Comparison of ENCODE assay signal across 11 cellular contexts in genomic region chr15:65082303-65082958, GRCh38. TPM values are rescaled to one million over a fixed set of nuclear protein-coding genes. Genes with fewer than 3 reads are reported as not detected.
DNase-seq lines count a peak whose midpoint lies in the region; ATAC-seq and TF ChIP-seq lines count a peak whose summit lies in the region.
"Had no signal": no experiment of that assay in that cellular context is flagged by ENCODE, and none has a peak within 500 bp of the region (broad histone marks: within the 10 kb centered on the region; RNA-seq: fewer than 3 reads in every experiment).

No MANE protein-coding gene starts in this region.

- no peak overlapping the region for H3K27ac Mint-ChIP-seq in CD4-positive, alpha-beta T cell
- H3K27ac Mint-ChIP-seq in activated naive CD8-positive, alpha-beta T cell treated with anti-CD3 and anti-CD28 coated beads, Interleukin-2, amount 50 U/mL, for 24 hours = no peak overlapping the region

- TF ChIP-seq CTCF in CD4-positive, alpha-beta T cell (IDR thresholded peaks at IDR 0.05) = no peak

- H3K36me3 ChIP-seq in muscle layer of colon (ENCODE audit: insufficient read depth, low read length) = no peaks in the 10 kb centered on the region

- peaks cover 11% of the 10 kb centered on the region for H3K4me1 Mint-ChIP-seq in CD4-positive, alpha-beta T cell (ENCODE audit: low read depth)
- H3K4me1 Mint-ChIP-seq in activated naive CD8-positive, alpha-beta T cell treated with anti-CD3 and anti-CD28 coated beads, Interleukin-2, amount 50 U/mL, for 24 hours = peaks cover 16% of the 10 kb centered on the region

- peaks cover 60% of the 10 kb centered on the region for H3K4me1 ChIP-seq in muscle layer of colon (ENCODE audit: insufficient read depth, low read length)

- ATAC-seq in CD4-positive, alpha-beta T cell (ENCODE audit: poor library complexity) = peak; percentile 83
- ATAC-seq in activated naive CD8-positive, alpha-beta T cell treated with anti-CD3 and anti-CD28 coated beads, Interleukin-2, amount 50 U/mL, for 24 hours = peak; percentile 75

- no peak overlapping the region for H3K4me3 ChIP-seq in muscle layer of colon (ENCODE audit: low read depth in 1 of 2, low read length in 2 of 2)

- intact Hi-C loops in CD4-positive, alpha-beta T cell (cut with DNase I, micrococcal nuclease) = no loop called here

- no peaks in the 10 kb centered on the region for H3K9me3 ChIP-seq in CD4-positive, alpha-beta T cell (ENCODE audit: control insufficient read depth, low read length)
- no peaks in the 10 kb centered on the region for H3K9me3 ChIP-seq in muscle layer of colon (ENCODE audit: low read length)

- H3K9me3 Mint-ChIP-seq in CD4-positive, alpha-beta T cell = no peaks in the 10 kb centered on the region
- H3K9me3 Mint-ChIP-seq in activated naive CD8-positive, alpha-beta T cell treated with anti-CD3 and anti-CD28 coated beads, Interleukin-2, amount 50 U/mL, for 24 hours = no peaks in the 10 kb centered on the region

- H3K9ac ChIP-seq in muscle layer of colon (ENCODE audit: low read length) = peak overlapping the region; percentile 7

- H3K4me3 Mint-ChIP-seq in CD4-positive, alpha-beta T cell = no peak overlapping the region
- no peak overlapping the region for H3K4me3 Mint-ChIP-seq in activated naive CD8-positive, alpha-beta T cell treated with anti-CD3 and anti-CD28 coated beads, Interleukin-2, amount 50 U/mL, for 24 hours

- CTCF ChIA-PET in CD4-positive, alpha-beta T cell (lab: Charles Lee) = no interaction called here

- no peaks in the 10 kb centered on the region for H3K36me3 Mint-ChIP-seq in CD4-positive, alpha-beta T cell (ENCODE audit: low read depth)
- no peaks in the 10 kb centered on the region for H3K36me3 Mint-ChIP-seq in activated naive CD8-positive, alpha-beta T cell treated with anti-CD3 and anti-CD28 coated beads, Interleukin-2, amount 50 U/mL, for 24 hours (ENCODE audit: low read depth)

- no peak overlapping the region for H3K27ac ChIP-seq in CD4-positive, alpha-beta T cell (ENCODE audit: low read depth, low read length)
- peak overlapping the region; percentile 60 for H3K27ac ChIP-seq in muscle layer of colon (ENCODE audit: low read depth, low read length)

- peaks cover 5% of the 10 kb centered on the region for H3K27me3 ChIP-seq in CD4-positive, alpha-beta T cell (ENCODE audit: control insufficient read depth, insufficient read depth, low read length)
- peaks cover 0 to 2% of the 10 kb centered on the region in 2 donors for H3K27me3 ChIP-seq in muscle layer of colon (ENCODE audit: control insufficient read depth in 1 of 2, insufficient read depth in 2 of 2, low read length in 2 of 2)

- H3K27me3 Mint-ChIP-seq in CD4-positive, alpha-beta T cell = peaks cover 32% of the 10 kb centered on the region
- H3K27me3 Mint-ChIP-seq in activated naive CD8-positive, alpha-beta T cell treated with anti-CD3 and anti-CD28 coated beads, Interleukin-2, amount 50 U/mL, for 24 hours = peaks cover 22% of the 10 kb centered on the region

- DNase-seq in CD4-positive, alpha-beta T cell = peak in 3 of 10 experiments; percentile 9 to 14 (median 10)
- peak; percentile 29 to 46 for DNase-seq in Kasumi-1 (lab: John Stamatoyannopoulos, UW)
- peak; percentile 37 for DNase-seq in activated naive CD8-positive, alpha-beta T cell treated with anti-CD3 and anti-CD28 coated beads, Interleukin-2, amount 50 U/mL, for 24 hours
- no peak for DNase-seq in H4 (ENCODE audit: low spot score)
- DNase-seq in Ammon's horn (ENCODE audit: low spot score) = no peak
- no peak for DNase-seq in NCI-H345 treated with DMSO at 0.1 percent for 48 hours (lab: John Stamatoyannopoulos, UW; ENCODE audit: unreplicated experiment)
- DNase-seq in DMS153 treated with DMSO at 0.1 percent for 48 hours (lab: John Stamatoyannopoulos, UW; ENCODE audit: unreplicated experiment) = no peak
- DNase-seq: RPMI8226 had no signal

- POLR2A ChIA-PET in CD4-positive, alpha-beta T cell (lab: Charles Lee) = interaction anchor here (1.0 kb wide), 1 partner anchor 49 kb away, joined by 3 read pairs; no protein-coding TSS in a partner anchor

RNA-seq across cellular contexts. Expression of gene KBTBD13, which starts 5.9 kb away (rescaled TPM):
- total RNA-seq in CD4-positive, alpha-beta T cell = not detected
- not detected in 2 replicates for total RNA-seq in H4 (2014; rRNA removed; shearing (Covaris generic))
- total RNA-seq: frontal cortex, temporal lobe had no signal

RNA-seq across cellular contexts. Expression of gene RASL12, which starts 14.6 kb away (rescaled TPM):
- total RNA-seq in CD4-positive, alpha-beta T cell = not detected
- total RNA-seq in H4 (2014; rRNA removed; shearing (Covaris generic)) = 0.04 and 0.25 TPM in 2 replicates

RNA-seq across cellular contexts. Expression of gene UBAP1L, which starts 32.6 kb away (rescaled TPM):
- total RNA-seq in CD4-positive, alpha-beta T cell = 1 to 10 TPM; 7.2 TPM
- total RNA-seq in H4 (2014; rRNA removed; shearing (Covaris generic)) = 0.06 TPM in 1 of 2 replicates, not detected in the other

RNA-seq across cellular contexts. Expression of gene SLC51B, which starts 37.2 kb away (rescaled TPM):
- not detected for total RNA-seq in CD4-positive, alpha-beta T cell
- total RNA-seq in H4 (2014; rRNA removed; shearing (Covaris generic)) = not detected in 2 replicates
- total RNA-seq: frontal cortex, temporal lobe had no signal

RNA-seq across cellular contexts. Expression of gene PDCD7, which starts 51.2 kb away (rescaled TPM):
- total RNA-seq in CD4-positive, alpha-beta T cell = 10 to 100 TPM; 15.6 to 17.7 TPM
- 12.8 and 13.7 TPM in 2 replicates for total RNA-seq in H4 (2014; rRNA removed; shearing (Covaris generic))

Comparison
In these comparisons a context has a peak if more than half of its experiments do, and no peak if none do; other contexts are left out.
1. DNase-seq: peak in Kasumi-1 (2 of 2) and activated naive CD8-positive, alpha-beta T cell treated with anti-CD3 and anti-CD28 coated beads, Interleukin-2, amount 50 U/mL, for 24 hours (single experiment); none in H4 (single experiment), Ammon's horn (single experiment), NCI-H345 treated with DMSO at 0.1 percent for 48 hours (single experiment) and DMS153 treated with DMSO at 0.1 percent for 48 hours (single experiment).